Comparison of ENCODE assay signal across 11 cellular contexts in genomic region chr6:45586216-45587171, GRCh38.
A peak's percentile ranks its signal among the peaks of the same experiment; 100 is the strongest.
DNase-seq lines count a peak whose midpoint lies in the region; ATAC-seq lines count a peak whose summit lies in the region.
"Had no signal": no experiment of that assay in that cellular context is flagged by ENCODE, and none has a peak within 500 bp of the region (broad histone marks: within the 10 kb centered on the region; RNA-seq: fewer than 3 reads in every experiment).

No MANE protein-coding gene starts in this region.

- peaks cover 4 to 5% of the 10 kb centered on the region in 2 donors for H3K36me3 Mint-ChIP-seq in CD4-positive, alpha-beta memory T cell
- H3K36me3 Mint-ChIP-seq in T-helper 1 cell treated with Interleukin-12 subunit alpha and Interleukin-12 subunit beta and Interleukin-4 antibody, amounts not matched to agents 30 μg/mL and 1 μg/mL, for 36 hours (ENCODE audit: low read depth) = peaks cover 15% of the 10 kb centered on the region
- H3K36me3 Mint-ChIP-seq in activated T-helper 17 cell treated with anti-CD3 and anti-CD28 coated beads, Interleukin-2, amount 50 U/mL, for 72 hours (ENCODE audit: low read depth) = no peaks in the 10 kb centered on the region
- H3K36me3 Mint-ChIP-seq in naive B cell = peaks cover 9 to 10% of the 10 kb centered on the region in 2 donors
- H3K36me3 Mint-ChIP-seq: CD14-positive monocyte had no signal

- peaks cover 66% of the 10 kb centered on the region for H3K4me1 ChIP-seq in CD4-positive, alpha-beta memory T cell (ENCODE audit: insufficient read depth, low read length)

- peak overlapping the region; percentile 70 to 94 (median 86) for H3K4me3 Mint-ChIP-seq in CD4-positive, alpha-beta memory T cell
- H3K4me3 Mint-ChIP-seq in T-helper 1 cell treated with Interleukin-12 subunit alpha and Interleukin-12 subunit beta and Interleukin-4 antibody, amounts not matched to agents 30 μg/mL and 1 μg/mL, for 36 hours = peak overlapping the region; percentile 82
- peak overlapping the region; percentile 70 for H3K4me3 Mint-ChIP-seq in activated T-helper 17 cell treated with anti-CD3 and anti-CD28 coated beads, Interleukin-2, amount 50 U/mL, for 72 hours
- H3K4me3 Mint-ChIP-seq in naive B cell = peak overlapping the region in 6 of 8 donors; percentile 27 to 87 (median 69)
- H3K4me3 Mint-ChIP-seq: CD14-positive monocyte had no signal

- peak overlapping the region; percentile 17 for H3K27ac ChIP-seq in CD4-positive, alpha-beta memory T cell (ENCODE audit: low read depth, low read length)
- H3K27ac ChIP-seq: VCaP had no signal

- DNase-seq in CD4-positive, alpha-beta memory T cell = peak; percentile 89 to 93 (median 91)
- DNase-seq in naive B cell = no peak
- DNase-seq in NCI-H1048 (lab: John Stamatoyannopoulos, UW) = no peak
- DNase-seq in globus pallidus (ENCODE audit: low spot score) = no peak
- DNase-seq in AG08396 (ENCODE audit: low spot score) = no peak
- no peak for DNase-seq in GF-D8 (lab: John Stamatoyannopoulos, UW)
- DNase-seq: NCI-H1417 treated with DMSO at 0.1 percent for 48 hours had no signal

- peak overlapping the region in 1 of 2 donors; percentile 25 for H3K4me3 ChIP-seq in CD4-positive, alpha-beta memory T cell (ENCODE audit: low read length in 2 of 2)

- intact Hi-C loops in CD4-positive, alpha-beta memory T cell (cut with micrococcal nuclease) = loop anchor here (1.0 to 5.0 kb wide), 8 partner anchors 20 to 426 kb away; no protein-coding TSS in a partner anchor

- peaks cover 66 to 78% (median 73%) of the 10 kb centered on the region in 4 donors for H3K4me1 Mint-ChIP-seq in CD4-positive, alpha-beta memory T cell
- H3K4me1 Mint-ChIP-seq in T-helper 1 cell treated with Interleukin-12 subunit alpha and Interleukin-12 subunit beta and Interleukin-4 antibody, amounts not matched to agents 30 μg/mL and 1 μg/mL, for 36 hours (ENCODE audit: low read depth) = peaks cover 65% of the 10 kb centered on the region
- peaks cover 70% of the 10 kb centered on the region for H3K4me1 Mint-ChIP-seq in activated T-helper 17 cell treated with anti-CD3 and anti-CD28 coated beads, Interleukin-2, amount 50 U/mL, for 72 hours
- peaks cover 22 to 25% (median 22%) of the 10 kb centered on the region in 3 donors for H3K4me1 Mint-ChIP-seq in naive B cell

- no peaks in the 10 kb centered on the region for H3K9me3 ChIP-seq in CD4-positive, alpha-beta memory T cell (ENCODE audit: control insufficient read depth in 1 of 2, low read length in 2 of 2)

- no peaks in the 10 kb centered on the region for H3K27me3 ChIP-seq in CD4-positive, alpha-beta memory T cell (ENCODE audit: insufficient read depth, low read length)

- peaks cover 0 to 5% (median 3%) of the 10 kb centered on the region in 8 donors for H3K9me3 Mint-ChIP-seq in CD4-positive, alpha-beta memory T cell
- H3K9me3 Mint-ChIP-seq in T-helper 1 cell treated with Interleukin-12 subunit alpha and Interleukin-12 subunit beta and Interleukin-4 antibody, amounts not matched to agents 30 μg/mL and 1 μg/mL, for 36 hours = peaks cover 9% of the 10 kb centered on the region
- H3K9me3 Mint-ChIP-seq in activated T-helper 17 cell treated with anti-CD3 and anti-CD28 coated beads, Interleukin-2, amount 50 U/mL, for 72 hours = no peaks in the 10 kb centered on the region
- peaks cover 0 to 15% (median 10%) of the 10 kb centered on the region in 7 donors for H3K9me3 Mint-ChIP-seq in naive B cell

- ATAC-seq in activated T-helper 17 cell treated with anti-CD3 and anti-CD28 coated beads, Interleukin-2, amount 50 U/mL, for 72 hours (replicated peaks) = peak; percentile 52
- ATAC-seq in naive B cell (ENCODE audit: low read depth in 2 of 2) = peak; percentile 58 to 63

- no peaks in the 10 kb centered on the region for H3K27me3 Mint-ChIP-seq in CD4-positive, alpha-beta memory T cell
- no peaks in the 10 kb centered on the region for H3K27me3 Mint-ChIP-seq in T-helper 1 cell treated with Interleukin-12 subunit alpha and Interleukin-12 subunit beta and Interleukin-4 antibody, amounts not matched to agents 30 μg/mL and 1 μg/mL, for 36 hours (ENCODE audit: low read depth)
- no peaks in the 10 kb centered on the region for H3K27me3 Mint-ChIP-seq in activated T-helper 17 cell treated with anti-CD3 and anti-CD28 coated beads, Interleukin-2, amount 50 U/mL, for 72 hours
- no peaks in the 10 kb centered on the region for H3K27me3 Mint-ChIP-seq in naive B cell

- CTCF ChIA-PET in CD4-positive, alpha-beta memory T cell (lab: Charles Lee; ENCODE audit: partially characterized antibody) = interaction anchor here (0.8 to 3.8 kb wide), 12 partner anchors 14 to 165 kb away, joined by 3 to 17 read pairs (median 4); no protein-coding TSS in a partner anchor

- POLR2A ChIA-PET in CD4-positive, alpha-beta memory T cell (lab: Charles Lee; ENCODE audit: partially characterized antibody) = interaction anchor here (0.6 to 6.1 kb wide), 32 partner anchors 8 to 1330 kb away, joined by 3 to 50 read pairs (median 4); partner anchors contain the start of genes SLC35B2 and SUPT3H

- H3K36me3 ChIP-seq in CD4-positive, alpha-beta memory T cell (ENCODE audit: insufficient read depth, low read length) = no peaks in the 10 kb centered on the region

- peak overlapping the region; percentile 92 to 98 (median 95) for H3K27ac Mint-ChIP-seq in CD4-positive, alpha-beta memory T cell
- peak overlapping the region; percentile 94 for H3K27ac Mint-ChIP-seq in T-helper 1 cell treated with Interleukin-12 subunit alpha and Interleukin-12 subunit beta and Interleukin-4 antibody, amounts not matched to agents 30 μg/mL and 1 μg/mL, for 36 hours
- peak overlapping the region; percentile 75 for H3K27ac Mint-ChIP-seq in activated T-helper 17 cell treated with anti-CD3 and anti-CD28 coated beads, Interleukin-2, amount 50 U/mL, for 72 hours
- peak overlapping the region; percentile 1 to 92 (median 56) for H3K27ac Mint-ChIP-seq in naive B cell
- H3K27ac Mint-ChIP-seq: CD14-positive monocyte had no signal

Comparison
In these comparisons a context has a peak if more than half of its experiments do, and no peak if none do; other contexts are left out.
1. DNase-seq: peak in CD4-positive, alpha-beta memory T cell (5 of 5); none in naive B cell (single experiment), NCI-H1048 (single experiment), globus pallidus (single experiment), AG08396 (single experiment) and GF-D8 (single experiment).
2. Peak in every context shown above with its lines, with median percentiles within 50 percentile points of each other: H3K27ac Mint-ChIP-seq and H3K4me3 Mint-ChIP-seq.